Comparison of ENCODE assay signal across 1 cellular context in the genomic region with DNA sequence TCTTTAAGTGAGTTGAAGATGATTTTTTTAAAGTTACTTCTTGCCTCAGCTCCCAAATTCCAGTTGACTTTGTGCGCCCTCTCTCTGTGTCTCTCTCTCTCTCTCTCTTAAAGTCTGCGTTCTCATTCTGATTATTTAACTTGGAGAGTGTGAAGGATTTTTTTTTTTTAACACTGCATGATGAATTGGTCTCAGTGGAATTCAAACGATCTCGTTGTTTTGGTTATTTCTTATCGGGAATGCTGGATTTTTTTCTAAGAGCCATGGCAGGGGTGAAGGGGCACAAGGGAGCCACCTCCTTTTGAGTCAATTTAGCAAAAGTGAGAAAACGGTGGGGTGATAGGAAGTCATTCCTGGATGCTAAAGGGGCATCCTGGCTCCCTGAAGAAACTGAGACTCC.
TF ChIP-seq lines count a peak whose summit lies in the region.

No MANE protein-coding gene starts in this region.

TF ChIP-seq in liver, 16 proteins besides CTCF, POLR2A, EP300 and RAD21 (continued from another document):
- TF ChIP-seq, protein P1, sequence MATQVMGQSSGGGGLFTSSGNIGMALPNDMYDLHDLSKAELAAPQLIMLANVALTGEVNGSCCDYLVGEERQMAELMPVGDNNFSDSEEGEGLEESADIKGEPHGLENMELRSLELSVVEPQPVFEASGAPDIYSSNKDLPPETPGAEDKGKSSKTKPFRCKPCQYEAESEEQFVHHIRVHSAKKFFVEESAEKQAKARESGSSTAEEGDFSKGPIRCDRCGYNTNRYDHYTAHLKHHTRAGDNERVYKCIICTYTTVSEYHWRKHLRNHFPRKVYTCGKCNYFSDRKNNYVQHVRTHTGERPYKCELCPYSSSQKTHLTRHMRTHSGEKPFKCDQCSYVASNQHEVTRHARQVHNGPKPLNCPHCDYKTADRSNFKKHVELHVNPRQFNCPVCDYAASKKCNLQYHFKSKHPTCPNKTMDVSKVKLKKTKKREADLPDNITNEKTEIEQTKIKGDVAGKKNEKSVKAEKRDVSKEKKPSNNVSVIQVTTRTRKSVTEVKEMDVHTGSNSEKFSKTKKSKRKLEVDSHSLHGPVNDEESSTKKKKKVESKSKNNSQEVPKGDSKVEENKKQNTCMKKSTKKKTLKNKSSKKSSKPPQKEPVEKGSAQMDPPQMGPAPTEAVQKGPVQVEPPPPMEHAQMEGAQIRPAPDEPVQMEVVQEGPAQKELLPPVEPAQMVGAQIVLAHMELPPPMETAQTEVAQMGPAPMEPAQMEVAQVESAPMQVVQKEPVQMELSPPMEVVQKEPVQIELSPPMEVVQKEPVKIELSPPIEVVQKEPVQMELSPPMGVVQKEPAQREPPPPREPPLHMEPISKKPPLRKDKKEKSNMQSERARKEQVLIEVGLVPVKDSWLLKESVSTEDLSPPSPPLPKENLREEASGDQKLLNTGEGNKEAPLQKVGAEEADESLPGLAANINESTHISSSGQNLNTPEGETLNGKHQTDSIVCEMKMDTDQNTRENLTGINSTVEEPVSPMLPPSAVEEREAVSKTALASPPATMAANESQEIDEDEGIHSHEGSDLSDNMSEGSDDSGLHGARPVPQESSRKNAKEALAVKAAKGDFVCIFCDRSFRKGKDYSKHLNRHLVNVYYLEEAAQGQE (IDR thresholded peaks at IDR 0.05): no peak
- TF ChIP-seq HNF4A (conservative IDR thresholded peaks at IDR 0.05): no peak
